23 cellular contexts compared by ENCODE assay signal in genomic region chr13:86174632-86175031, GRCh38.
DNase-seq lines count a peak whose midpoint lies in the region; ATAC-seq and TF ChIP-seq lines count a peak whose summit lies in the region.
"Had no signal": no experiment of that assay in that cellular context is flagged by ENCODE, and none has a peak within 500 bp of the region (broad histone marks: within the 10 kb centered on the region; RNA-seq: fewer than 3 reads in every experiment).

No MANE protein-coding gene starts in this region.

- peaks cover 3% of the 10 kb centered on the region for H3K27me3 Mint-ChIP-seq in brain
- H3K27me3 Mint-ChIP-seq: B cell; memory B cell; naive thymus-derived CD4-positive, alpha-beta T cell; stimulated activated naive CD8-positive, alpha-beta T cell treated with anti-CD3 and anti-CD28 coated beads, Interleukin-15, amount 100 ng/mL, for 72 hours had no signal

- H3K27ac Mint-ChIP-seq in brain: no peak overlapping the region
- H3K27ac Mint-ChIP-seq: B cell; memory B cell; naive thymus-derived CD4-positive, alpha-beta T cell; stimulated activated naive CD8-positive, alpha-beta T cell treated with anti-CD3 and anti-CD28 coated beads, Interleukin-15, amount 100 ng/mL, for 72 hours had no signal

- no peak overlapping the region for H2BK5ac ChIP-seq in mesenchymal stem cell (ENCODE audit: low read depth, low read length, poor library complexity, severe bottlenecking)

- H3K4ac ChIP-seq in mesenchymal stem cell (ENCODE audit: low read depth in 1 of 2, low read length in 2 of 2): no peak overlapping the region

- 80% methylated on average over 1 of the region's 2 CpGs for WGBS in mesenchymal stem cell

- no peak overlapping the region for H2BK120ac ChIP-seq in mesenchymal stem cell (ENCODE audit: low read depth, low read length)

- H3K14ac ChIP-seq in mesenchymal stem cell (ENCODE audit: low read length in 2 of 2): no peak overlapping the region

- no peak overlapping the region for H3K9ac ChIP-seq in mesenchymal stem cell (ENCODE audit: low read length)

- no peak overlapping the region for H3K27ac ChIP-seq in mesenchymal stem cell (ENCODE audit: low read length, poor library complexity, severe bottlenecking)
- H3K27ac ChIP-seq: esophagus muscularis mucosa, ovary, tibial nerve had no signal

- no peak overlapping the region for H2AK5ac ChIP-seq in mesenchymal stem cell (ENCODE audit: low read length, severe bottlenecking)

- no peaks in the 10 kb centered on the region for H3K36me3 Mint-ChIP-seq in brain
- H3K36me3 Mint-ChIP-seq: memory B cell; naive thymus-derived CD4-positive, alpha-beta T cell had no signal

- no peak overlapping the region for H3K18ac ChIP-seq in mesenchymal stem cell (ENCODE audit: low read depth in 1 of 2, low read length in 2 of 2)

- H4K91ac ChIP-seq in mesenchymal stem cell (ENCODE audit: low read length): no peak overlapping the region

- no peak for DNase-seq in BE2C
- peak; percentile 4 for DNase-seq in NCI-H2227 treated with DMSO at 0.1 percent for 48 hours (lab: John Stamatoyannopoulos, UW)
- peak; percentile 4 for DNase-seq in mesenchymal stem cell
- no peak for DNase-seq in GM13976 (ENCODE audit: low spot score)
- no peak for DNase-seq in glomerular visceral epithelial cell (ENCODE audit: extremely low spot score)
- no peak for DNase-seq in SW480 (ENCODE audit: low spot score)
- DNase-seq: activated CD4-positive, alpha-beta T cell treated with anti-CD3 and anti-CD28 coated beads for 48 hours; activated naive CD4-positive, alpha-beta T cell treated with Interleukin-2 at 50 U/mL for 16 hours; activated T-cell treated with anti-CD3 and anti-CD28 coated beads, Interleukin-2, amount 50 U/mL, for 48 hours; DND-41; naive thymus-derived CD4-positive, alpha-beta T cell; NCI-H1092 treated with DMSO at 0.1 percent for 48 hours; NCI-H2029 treated with DMSO at 0.1 percent for 48 hours; NCI-H510A; ovary; right cardiac atrium; stimulated activated naive CD8-positive, alpha-beta T cell treated with anti-CD3 and anti-CD28 coated beads, Interleukin-15, amount 100 ng/mL, for 72 hours had no signal

- H3K4me1 Mint-ChIP-seq in brain: no peaks in the 10 kb centered on the region
- H3K4me1 Mint-ChIP-seq: B cell; memory B cell; naive thymus-derived CD4-positive, alpha-beta T cell; stimulated activated naive CD8-positive, alpha-beta T cell treated with anti-CD3 and anti-CD28 coated beads, Interleukin-15, amount 100 ng/mL, for 72 hours had no signal

- peak; percentile 28; the same call in 1 of the 2 replicates for TF ChIP-seq CTCF in BE2C (IDR thresholded peaks at IDR 0.05; ENCODE audit: low read depth, low read length)
- TF ChIP-seq CTCF in brain (conservative IDR thresholded peaks at IDR 0.05): peak; percentile 24 to 25
- no peak for TF ChIP-seq CTCF in GM13976 (IDR thresholded peaks at IDR 0.05; ENCODE audit: borderline replicate concordance, control extremely low read depth, extremely low read depth, insufficient read depth, missing control alignments)

- H3K23ac ChIP-seq in mesenchymal stem cell (ENCODE audit: low read length in 2 of 2): no peak overlapping the region

- H3K9me3 Mint-ChIP-seq in brain: no peaks in the 10 kb centered on the region

- no peaks in the 10 kb centered on the region for H3K27me3 ChIP-seq in BE2C
- no peaks in the 10 kb centered on the region for H3K27me3 ChIP-seq in mesenchymal stem cell (ENCODE audit: control insufficient read depth in 1 of 2, insufficient read depth in 1 of 2, low read length in 2 of 2)
- H3K27me3 ChIP-seq: esophagus muscularis mucosa, ovary, tibial nerve had no signal

- no peaks in the 10 kb centered on the region for H3K79me1 ChIP-seq in mesenchymal stem cell (replicated peaks; ENCODE audit: low read length, poor library complexity, severe bottlenecking)

- in situ Hi-C loops in GM13976 (cut with MboI; ENCODE audit: low sequenced_read_pairs, unreplicated experiment): no loop called here

- H3K4me1 ChIP-seq in BE2C: no peaks in the 10 kb centered on the region
- no peaks in the 10 kb centered on the region for H3K4me1 ChIP-seq in mesenchymal stem cell (ENCODE audit: control insufficient read depth, insufficient read depth, low read depth, low read length)
- H3K4me1 ChIP-seq: esophagus muscularis mucosa, tibial nerve had no signal

- H4K8ac ChIP-seq in mesenchymal stem cell (ENCODE audit: low read length): no peak overlapping the region

- H2BK15ac ChIP-seq in mesenchymal stem cell (ENCODE audit: low read depth, poor library complexity, severe bottlenecking): no peak overlapping the region

- no peak overlapping the region for H2BK12ac ChIP-seq in mesenchymal stem cell (ENCODE audit: low read length in 2 of 2)

- H3K4me3 Mint-ChIP-seq in brain: no peak overlapping the region
- H3K4me3 Mint-ChIP-seq: B cell; memory B cell; naive thymus-derived CD4-positive, alpha-beta T cell; stimulated activated naive CD8-positive, alpha-beta T cell treated with anti-CD3 and anti-CD28 coated beads, Interleukin-15, amount 100 ng/mL, for 72 hours had no signal

- H3K4me3 ChIP-seq in BE2C (ENCODE audit: low read depth, low read length) (no peak overlapping the region), mesenchymal stem cell (ENCODE audit: insufficient read depth in 1 of 2, low read depth in 1 of 2, low read length in 2 of 2) (no peak overlapping the region)
- H3K4me3 ChIP-seq: esophagus muscularis mucosa, ovary, tibial nerve had no signal

- H3K36me3 ChIP-seq in BE2C (no peaks in the 10 kb centered on the region), mesenchymal stem cell (ENCODE audit: control insufficient read depth in 1 of 2, insufficient read depth in 2 of 2, low read depth in 1 of 2, low read length in 2 of 2) (no peaks in the 10 kb centered on the region)
- H3K36me3 ChIP-seq: esophagus muscularis mucosa, ovary, tibial nerve had no signal

- ATAC-seq in HG03135 (IDR thresholded peaks at IDR 0.05; ENCODE audit: unreplicated experiment): no peak
- ATAC-seq: naive thymus-derived CD4-positive, alpha-beta T cell; right cardiac atrium; stimulated activated naive CD8-positive, alpha-beta T cell treated with anti-CD3 and anti-CD28 coated beads, Interleukin-15, amount 100 ng/mL, for 72 hours had no signal

- H3K9me3 ChIP-seq in BE2C (no peaks in the 10 kb centered on the region), mesenchymal stem cell (ENCODE audit: control insufficient read depth, low read length) (no peaks in the 10 kb centered on the region)
- H3K9me3 ChIP-seq: esophagus muscularis mucosa, ovary, tibial nerve had no signal

- H3K4me2 ChIP-seq in mesenchymal stem cell (ENCODE audit: low read length, poor library complexity, severe bottlenecking): no peak overlapping the region

- H2AFZ ChIP-seq in mesenchymal stem cell (ENCODE audit: low read depth, low read length): no peak overlapping the region

Comparison
In these comparisons a context has a peak if more than half of its experiments do, and no peak if none do; other contexts are left out.
1. DNase-seq: peak in NCI-H2227 treated with DMSO at 0.1 percent for 48 hours (single experiment) and mesenchymal stem cell (single experiment); none in BE2C (single experiment), GM13976 (single experiment), glomerular visceral epithelial cell (single experiment) and SW480 (single experiment).